1 cellular context compared by ENCODE assay signal in the genomic region with DNA sequence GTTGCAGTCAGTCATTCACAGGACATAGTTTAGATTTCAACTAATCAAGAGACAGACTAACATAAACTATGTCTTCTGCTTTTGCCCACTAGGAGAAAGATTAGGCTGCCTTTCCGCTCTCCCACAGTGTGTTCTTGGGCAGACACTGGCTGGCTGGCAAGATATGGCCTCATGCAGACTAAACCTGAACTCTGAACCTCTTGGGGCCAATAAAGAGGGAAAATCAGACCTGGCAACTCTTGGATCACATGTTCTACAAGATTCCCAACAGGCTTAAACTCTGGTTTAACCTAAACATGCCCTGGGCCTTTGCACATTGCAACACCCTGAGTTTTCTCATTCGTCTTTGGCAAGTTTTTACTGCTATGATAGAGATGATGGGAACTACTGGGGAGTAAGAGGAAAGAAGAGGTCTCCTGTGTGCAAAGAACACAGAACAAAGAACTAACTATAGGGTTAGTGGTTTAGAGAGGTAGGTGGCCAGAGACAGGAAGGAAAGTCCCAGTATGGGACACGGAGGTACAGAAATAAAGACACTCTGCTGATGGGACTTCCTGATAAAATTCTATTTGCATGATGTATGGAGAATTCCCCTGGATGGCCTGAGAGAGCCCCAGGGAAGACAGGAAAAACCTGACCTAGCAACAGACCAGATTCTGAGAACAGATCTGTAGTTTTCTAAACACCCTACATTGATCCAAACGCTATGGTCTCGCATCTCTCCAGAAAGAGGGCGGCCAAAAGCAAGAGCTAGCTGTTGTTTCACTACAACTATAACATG.
TF ChIP-seq lines count a peak whose summit lies in the region.

No MANE protein-coding gene starts in this region.

TF ChIP-seq in HepG2, 621 proteins besides CTCF, POLR2A, EP300 and RAD21 (continued from another document and continues in another):
- TF ChIP-seq, protein P1, sequence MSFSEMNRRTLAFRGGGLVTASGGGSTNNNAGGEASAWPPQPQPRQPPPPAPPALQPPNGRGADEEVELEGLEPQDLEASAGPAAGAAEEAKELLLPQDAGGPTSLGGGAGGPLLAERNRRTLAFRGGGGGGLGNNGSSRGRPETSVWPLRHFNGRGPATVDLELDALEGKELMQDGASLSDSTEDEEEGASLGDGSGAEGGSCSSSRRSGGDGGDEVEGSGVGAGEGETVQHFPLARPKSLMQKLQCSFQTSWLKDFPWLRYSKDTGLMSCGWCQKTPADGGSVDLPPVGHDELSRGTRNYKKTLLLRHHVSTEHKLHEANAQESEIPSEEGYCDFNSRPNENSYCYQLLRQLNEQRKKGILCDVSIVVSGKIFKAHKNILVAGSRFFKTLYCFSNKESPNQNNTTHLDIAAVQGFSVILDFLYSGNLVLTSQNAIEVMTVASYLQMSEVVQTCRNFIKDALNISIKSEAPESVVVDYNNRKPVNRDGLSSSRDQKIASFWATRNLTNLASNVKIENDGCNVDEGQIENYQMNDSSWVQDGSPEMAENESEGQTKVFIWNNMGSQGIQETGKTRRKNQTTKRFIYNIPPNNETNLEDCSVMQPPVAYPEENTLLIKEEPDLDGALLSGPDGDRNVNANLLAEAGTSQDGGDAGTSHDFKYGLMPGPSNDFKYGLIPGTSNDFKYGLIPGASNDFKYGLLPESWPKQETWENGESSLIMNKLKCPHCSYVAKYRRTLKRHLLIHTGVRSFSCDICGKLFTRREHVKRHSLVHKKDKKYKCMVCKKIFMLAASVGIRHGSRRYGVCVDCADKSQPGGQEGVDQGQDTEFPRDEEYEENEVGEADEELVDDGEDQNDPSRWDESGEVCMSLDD (CRISPR knock-in tag; IDR thresholded peaks at IDR 0.05; ENCODE audit: borderline replicate concordance): no peak
- TF ChIP-seq ISL2 (CRISPR knock-in tag; IDR thresholded peaks at IDR 0.05) (no peak), MTF1 (CRISPR knock-in tag; IDR thresholded peaks at IDR 0.05) (no peak), RBM22 (optimal IDR thresholded peaks at IDR 0.05; ENCODE audit: low read length) (no peak), NFIB (CRISPR knock-in tag; IDR thresholded peaks at IDR 0.05; ENCODE audit: borderline replicate concordance) (no peak), NAIF1 (CRISPR knock-in tag; IDR thresholded peaks at IDR 0.05; ENCODE audit: borderline replicate concordance) (no peak), TRIM24 (CRISPR knock-in tag; IDR thresholded peaks at IDR 0.05) (no peak), PITX1 (CRISPR knock-in tag; IDR thresholded peaks at IDR 0.05) (peak; percentile 39; the same call in 1 of the 2 replicates), TBL1XR1 (IDR thresholded peaks at IDR 0.05; ENCODE audit: borderline replicate concordance, low read length, partially characterized antibody) (no peak), ZNF260 (CRISPR knock-in tag; IDR thresholded peaks at IDR 0.05; ENCODE audit: borderline replicate concordance, low read depth) (no peak), ZNF24 (IDR thresholded peaks at IDR 0.05) (no peak), MEIS1 (CRISPR knock-in tag; IDR thresholded peaks at IDR 0.05; ENCODE audit: borderline replicate concordance) (no peak), KLF13 (CRISPR knock-in tag; IDR thresholded peaks at IDR 0.05) (no peak), ZNF674 (CRISPR knock-in tag; IDR thresholded peaks at IDR 0.05; ENCODE audit: low read depth) (no peak), MAFG (CRISPR knock-in tag; IDR thresholded peaks at IDR 0.05) (no peak), KDM4B (CRISPR knock-in tag; IDR thresholded peaks at IDR 0.05) (no peak), TP53 (CRISPR knock-in tag; conservative IDR thresholded peaks at IDR 0.05) (no peak)
- TF ChIP-seq, protein P2, sequence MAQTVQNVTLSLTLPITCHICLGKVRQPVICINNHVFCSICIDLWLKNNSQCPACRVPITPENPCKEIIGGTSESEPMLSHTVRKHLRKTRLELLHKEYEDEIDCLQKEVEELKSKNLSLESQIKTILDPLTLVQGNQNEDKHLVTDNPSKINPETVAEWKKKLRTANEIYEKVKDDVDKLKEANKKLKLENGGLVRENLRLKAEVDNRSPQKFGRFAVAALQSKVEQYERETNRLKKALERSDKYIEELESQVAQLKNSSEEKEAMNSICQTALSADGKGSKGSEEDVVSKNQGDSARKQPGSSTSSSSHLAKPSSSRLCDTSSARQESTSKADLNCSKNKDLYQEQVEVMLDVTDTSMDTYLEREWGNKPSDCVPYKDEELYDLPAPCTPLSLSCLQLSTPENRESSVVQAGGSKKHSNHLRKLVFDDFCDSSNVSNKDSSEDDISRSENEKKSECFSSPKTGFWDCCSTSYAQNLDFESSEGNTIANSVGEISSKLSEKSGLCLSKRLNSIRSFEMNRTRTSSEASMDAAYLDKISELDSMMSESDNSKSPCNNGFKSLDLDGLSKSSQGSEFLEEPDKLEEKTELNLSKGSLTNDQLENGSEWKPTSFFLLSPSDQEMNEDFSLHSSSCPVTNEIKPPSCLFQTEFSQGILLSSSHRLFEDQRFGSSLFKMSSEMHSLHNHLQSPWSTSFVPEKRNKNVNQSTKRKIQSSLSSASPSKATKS (CRISPR knock-in tag; IDR thresholded peaks at IDR 0.05): no peak
- TF ChIP-seq, protein P3, sequence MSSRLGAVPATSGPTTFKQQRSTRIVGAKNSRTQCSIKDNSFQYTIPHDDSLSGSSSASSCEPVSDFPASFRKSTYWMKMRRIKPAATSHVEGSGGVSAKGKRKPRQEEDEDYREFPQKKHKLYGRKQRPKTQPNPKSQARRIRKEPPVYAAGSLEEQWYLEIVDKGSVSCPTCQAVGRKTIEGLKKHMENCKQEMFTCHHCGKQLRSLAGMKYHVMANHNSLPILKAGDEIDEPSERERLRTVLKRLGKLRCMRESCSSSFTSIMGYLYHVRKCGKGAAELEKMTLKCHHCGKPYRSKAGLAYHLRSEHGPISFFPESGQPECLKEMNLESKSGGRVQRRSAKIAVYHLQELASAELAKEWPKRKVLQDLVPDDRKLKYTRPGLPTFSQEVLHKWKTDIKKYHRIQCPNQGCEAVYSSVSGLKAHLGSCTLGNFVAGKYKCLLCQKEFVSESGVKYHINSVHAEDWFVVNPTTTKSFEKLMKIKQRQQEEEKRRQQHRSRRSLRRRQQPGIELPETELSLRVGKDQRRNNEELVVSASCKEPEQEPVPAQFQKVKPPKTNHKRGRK (CRISPR knock-in tag; IDR thresholded peaks at IDR 0.05): no peak
- TF ChIP-seq, protein P4, sequence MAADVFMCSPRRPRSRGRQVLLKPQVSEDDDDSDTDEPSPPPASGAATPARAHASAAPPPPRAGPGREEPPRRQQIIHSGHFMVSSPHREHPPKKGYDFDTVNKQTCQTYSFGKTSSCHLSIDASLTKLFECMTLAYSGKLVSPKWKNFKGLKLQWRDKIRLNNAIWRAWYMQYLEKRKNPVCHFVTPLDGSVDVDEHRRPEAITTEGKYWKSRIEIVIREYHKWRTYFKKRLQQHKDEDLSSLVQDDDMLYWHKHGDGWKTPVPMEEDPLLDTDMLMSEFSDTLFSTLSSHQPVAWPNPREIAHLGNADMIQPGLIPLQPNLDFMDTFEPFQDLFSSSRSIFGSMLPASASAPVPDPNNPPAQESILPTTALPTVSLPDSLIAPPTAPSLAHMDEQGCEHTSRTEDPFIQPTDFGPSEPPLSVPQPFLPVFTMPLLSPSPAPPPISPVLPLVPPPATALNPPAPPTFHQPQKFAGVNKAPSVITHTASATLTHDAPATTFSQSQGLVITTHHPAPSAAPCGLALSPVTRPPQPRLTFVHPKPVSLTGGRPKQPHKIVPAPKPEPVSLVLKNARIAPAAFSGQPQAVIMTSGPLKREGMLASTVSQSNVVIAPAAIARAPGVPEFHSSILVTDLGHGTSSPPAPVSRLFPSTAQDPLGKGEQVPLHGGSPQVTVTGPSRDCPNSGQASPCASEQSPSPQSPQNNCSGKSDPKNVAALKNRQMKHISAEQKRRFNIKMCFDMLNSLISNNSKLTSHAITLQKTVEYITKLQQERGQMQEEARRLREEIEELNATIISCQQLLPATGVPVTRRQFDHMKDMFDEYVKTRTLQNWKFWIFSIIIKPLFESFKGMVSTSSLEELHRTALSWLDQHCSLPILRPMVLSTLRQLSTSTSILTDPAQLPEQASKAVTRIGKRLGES (CRISPR knock-in tag; IDR thresholded peaks at IDR 0.05; ENCODE audit: borderline replicate concordance): no peak
- TF ChIP-seq, protein P5, sequence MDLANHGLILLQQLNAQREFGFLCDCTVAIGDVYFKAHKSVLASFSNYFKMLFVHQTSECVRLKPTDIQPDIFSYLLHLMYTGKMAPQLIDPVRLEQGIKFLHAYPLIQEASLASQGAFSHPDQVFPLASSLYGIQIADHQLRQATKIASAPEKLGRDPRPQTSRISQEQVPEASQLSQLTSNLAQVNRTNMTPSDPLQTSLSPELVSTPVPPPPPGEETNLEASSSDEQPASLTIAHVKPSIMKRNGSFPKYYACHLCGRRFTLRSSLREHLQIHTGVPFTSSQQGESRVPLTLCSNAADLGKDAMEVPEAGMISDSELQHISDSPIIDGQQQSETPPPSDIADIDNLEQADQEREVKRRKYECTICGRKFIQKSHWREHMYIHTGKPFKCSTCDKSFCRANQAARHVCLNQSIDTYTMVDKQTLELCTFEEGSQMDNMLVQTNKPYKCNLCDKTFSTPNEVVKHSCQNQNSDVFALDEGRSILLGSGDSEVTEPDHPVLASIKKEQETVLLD (CRISPR knock-in tag; IDR thresholded peaks at IDR 0.05; ENCODE audit: low read depth): no peak
- TF ChIP-seq, protein P6, sequence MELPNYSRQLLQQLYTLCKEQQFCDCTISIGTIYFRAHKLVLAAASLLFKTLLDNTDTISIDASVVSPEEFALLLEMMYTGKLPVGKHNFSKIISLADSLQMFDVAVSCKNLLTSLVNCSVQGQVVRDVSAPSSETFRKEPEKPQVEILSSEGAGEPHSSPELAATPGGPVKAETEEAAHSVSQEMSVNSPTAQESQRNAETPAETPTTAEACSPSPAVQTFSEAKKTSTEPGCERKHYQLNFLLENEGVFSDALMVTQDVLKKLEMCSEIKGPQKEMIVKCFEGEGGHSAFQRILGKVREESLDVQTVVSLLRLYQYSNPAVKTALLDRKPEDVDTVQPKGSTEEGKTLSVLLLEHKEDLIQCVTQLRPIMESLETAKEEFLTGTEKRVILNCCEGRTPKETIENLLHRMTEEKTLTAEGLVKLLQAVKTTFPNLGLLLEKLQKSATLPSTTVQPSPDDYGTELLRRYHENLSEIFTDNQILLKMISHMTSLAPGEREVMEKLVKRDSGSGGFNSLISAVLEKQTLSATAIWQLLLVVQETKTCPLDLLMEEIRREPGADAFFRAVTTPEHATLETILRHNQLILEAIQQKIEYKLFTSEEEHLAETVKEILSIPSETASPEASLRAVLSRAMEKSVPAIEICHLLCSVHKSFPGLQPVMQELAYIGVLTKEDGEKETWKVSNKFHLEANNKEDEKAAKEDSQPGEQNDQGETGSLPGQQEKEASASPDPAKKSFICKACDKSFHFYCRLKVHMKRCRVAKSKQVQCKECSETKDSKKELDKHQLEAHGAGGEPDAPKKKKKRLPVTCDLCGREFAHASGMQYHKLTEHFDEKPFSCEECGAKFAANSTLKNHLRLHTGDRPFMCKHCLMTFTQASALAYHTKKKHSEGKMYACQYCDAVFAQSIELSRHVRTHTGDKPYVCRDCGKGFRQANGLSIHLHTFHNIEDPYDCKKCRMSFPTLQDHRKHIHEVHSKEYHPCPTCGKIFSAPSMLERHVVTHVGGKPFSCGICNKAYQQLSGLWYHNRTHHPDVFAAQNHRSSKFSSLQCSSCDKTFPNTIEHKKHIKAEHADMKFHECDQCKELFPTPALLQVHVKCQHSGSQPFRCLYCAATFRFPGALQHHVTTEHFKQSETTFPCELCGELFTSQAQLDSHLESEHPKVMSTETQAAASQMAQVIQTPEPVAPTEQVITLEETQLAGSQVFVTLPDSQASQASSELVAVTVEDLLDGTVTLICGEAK (IDR thresholded peaks at IDR 0.05): no peak
- TF ChIP-seq, protein P6 (CRISPR knock-in tag; IDR thresholded peaks at IDR 0.05): 0 out of 2 replicates have a peak, but pooled peaks have one; percentile 6
- TF ChIP-seq, protein P7, sequence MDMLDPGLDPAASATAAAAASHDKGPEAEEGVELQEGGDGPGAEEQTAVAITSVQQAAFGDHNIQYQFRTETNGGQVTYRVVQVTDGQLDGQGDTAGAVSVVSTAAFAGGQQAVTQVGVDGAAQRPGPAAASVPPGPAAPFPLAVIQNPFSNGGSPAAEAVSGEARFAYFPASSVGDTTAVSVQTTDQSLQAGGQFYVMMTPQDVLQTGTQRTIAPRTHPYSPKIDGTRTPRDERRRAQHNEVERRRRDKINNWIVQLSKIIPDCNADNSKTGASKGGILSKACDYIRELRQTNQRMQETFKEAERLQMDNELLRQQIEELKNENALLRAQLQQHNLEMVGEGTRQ (IDR thresholded peaks at IDR 0.05; ENCODE audit: low read depth, low read length): no peak
- TF ChIP-seq, protein P7 (CRISPR knock-in tag; IDR thresholded peaks at IDR 0.05; ENCODE audit: borderline replicate concordance): 0 out of 2 replicates have a peak, but pooled peaks have one; percentile 30
- TF ChIP-seq, protein P8, sequence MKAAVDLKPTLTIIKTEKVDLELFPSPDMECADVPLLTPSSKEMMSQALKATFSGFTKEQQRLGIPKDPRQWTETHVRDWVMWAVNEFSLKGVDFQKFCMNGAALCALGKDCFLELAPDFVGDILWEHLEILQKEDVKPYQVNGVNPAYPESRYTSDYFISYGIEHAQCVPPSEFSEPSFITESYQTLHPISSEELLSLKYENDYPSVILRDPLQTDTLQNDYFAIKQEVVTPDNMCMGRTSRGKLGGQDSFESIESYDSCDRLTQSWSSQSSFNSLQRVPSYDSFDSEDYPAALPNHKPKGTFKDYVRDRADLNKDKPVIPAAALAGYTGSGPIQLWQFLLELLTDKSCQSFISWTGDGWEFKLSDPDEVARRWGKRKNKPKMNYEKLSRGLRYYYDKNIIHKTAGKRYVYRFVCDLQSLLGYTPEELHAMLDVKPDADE (CRISPR knock-in tag; IDR thresholded peaks at IDR 0.05): no peak
